9 cellular contexts compared by ENCODE assay signal in genomic region chr13:95457294-95457693, GRCh38.
DNase-seq lines count a peak whose midpoint lies in the region; ATAC-seq and TF ChIP-seq lines count a peak whose summit lies in the region.
"Had no signal": no experiment of that assay in that cellular context is flagged by ENCODE, and none has a peak within 500 bp of the region (broad histone marks: within the 10 kb centered on the region; RNA-seq: fewer than 3 reads in every experiment).

No MANE protein-coding gene starts in this region.

- H3K4me1 ChIP-seq in endodermal cell (ENCODE audit: control insufficient read depth, insufficient read depth, low read length) = no peaks in the 10 kb centered on the region

- DNase-seq in stimulated activated CD4-positive, alpha-beta T cell treated with anti-CD3 and anti-CD28 coated beads, Interleukin-1b, Interleukin-23, amount 100 ng/mL, for 48 hours = peak; percentile 8
- no peak for DNase-seq in stimulated activated CD4-positive, alpha-beta T cell treated with anti-CD3 and anti-CD28 coated beads, Interleukin-2, amount 100 ng/mL, for 24 hours
- DNase-seq in NCI-H446 treated with DMSO at 0.1 percent for 48 hours (lab: John Stamatoyannopoulos, UW) = no peak
- no peak for DNase-seq in endodermal cell
- DNase-seq in activated naive CD4-positive, alpha-beta T cell treated with anti-CD3 and anti-CD28 coated beads, Interleukin-2, amount 10 ng/mL, durations not matched to agents 7 days and 5 days = no peak
- no peak for DNase-seq in HuH-7 (ENCODE audit: low spot score)
- DNase-seq: NCI-H345 had no signal

- no peaks in the 10 kb centered on the region for H3K27me3 ChIP-seq in endodermal cell (ENCODE audit: control insufficient read depth, insufficient read depth, low read length, poor library complexity, severe bottlenecking)

- CTCF ChIA-PET in activated naive CD4-positive, alpha-beta T cell treated with anti-CD3 and anti-CD28 coated beads, Interleukin-2, amount 10 ng/mL, durations not matched to agents 7 days and 5 days (lab: Charles Lee) = no interaction called here

- 84 to 93% methylated on average over 3 to 4 of the region's 4 CpGs for WGBS in endodermal cell (ENCODE audit: insufficient coverage in 1 of 2, insufficient read length in 1 of 2), 2 experiments

- H3K9me3 Mint-ChIP-seq in endodermal cell = peaks cover 28% of the 10 kb centered on the region
- peaks cover 13% of the 10 kb centered on the region for H3K9me3 Mint-ChIP-seq in activated naive CD4-positive, alpha-beta T cell treated with anti-CD3 and anti-CD28 coated beads, Interleukin-2, amount 10 ng/mL, durations not matched to agents 7 days and 5 days

- no peak overlapping the region for H3K4me3 ChIP-seq in endodermal cell (ENCODE audit: low read length)

- H3K36me3 Mint-ChIP-seq in endodermal cell (ENCODE audit: low read depth) = peaks cover 2% of the 10 kb centered on the region
- no peaks in the 10 kb centered on the region for H3K36me3 Mint-ChIP-seq in activated naive CD4-positive, alpha-beta T cell treated with anti-CD3 and anti-CD28 coated beads, Interleukin-2, amount 10 ng/mL, durations not matched to agents 7 days and 5 days

- H3K4me3 Mint-ChIP-seq in endodermal cell = no peak overlapping the region
- H3K4me3 Mint-ChIP-seq in activated naive CD4-positive, alpha-beta T cell treated with anti-CD3 and anti-CD28 coated beads, Interleukin-2, amount 10 ng/mL, durations not matched to agents 7 days and 5 days = no peak overlapping the region

- no peak overlapping the region for H3K27ac Mint-ChIP-seq in endodermal cell
- no peak overlapping the region for H3K27ac Mint-ChIP-seq in activated naive CD4-positive, alpha-beta T cell treated with anti-CD3 and anti-CD28 coated beads, Interleukin-2, amount 10 ng/mL, durations not matched to agents 7 days and 5 days

- H3K4me1 Mint-ChIP-seq in endodermal cell = no peaks in the 10 kb centered on the region
- H3K4me1 Mint-ChIP-seq in activated naive CD4-positive, alpha-beta T cell treated with anti-CD3 and anti-CD28 coated beads, Interleukin-2, amount 10 ng/mL, durations not matched to agents 7 days and 5 days = peaks cover 9% of the 10 kb centered on the region

- ATAC-seq in HG02623 (IDR thresholded peaks at IDR 0.05; ENCODE audit: unreplicated experiment) = peak; percentile 99
- peak; percentile 99 for ATAC-seq in HG03565 (IDR thresholded peaks at IDR 0.05; ENCODE audit: unreplicated experiment)

- no peaks in the 10 kb centered on the region for H3K27me3 Mint-ChIP-seq in endodermal cell (ENCODE audit: insufficient read depth)
- H3K27me3 Mint-ChIP-seq in activated naive CD4-positive, alpha-beta T cell treated with anti-CD3 and anti-CD28 coated beads, Interleukin-2, amount 10 ng/mL, durations not matched to agents 7 days and 5 days = peaks cover 9% of the 10 kb centered on the region

- no peak for TF ChIP-seq CTCF in endodermal cell (conservative IDR thresholded peaks at IDR 0.05)

- H3K27ac ChIP-seq in endodermal cell (ENCODE audit: low read depth, low read length) = no peak overlapping the region

- H3K9ac ChIP-seq in endodermal cell (ENCODE audit: extremely low read depth, low read length, poor library complexity, severe bottlenecking) = no peak overlapping the region

- H3K9me3 ChIP-seq in endodermal cell (ENCODE audit: control insufficient read depth, low read length) = peaks cover 19% of the 10 kb centered on the region

- H3K36me3 ChIP-seq in endodermal cell (ENCODE audit: control insufficient read depth, insufficient read depth, low read length) = no peaks in the 10 kb centered on the region
